Comparison of ENCODE assay signal across 1 cellular context in genomic region chr15:67024998-67025368, GRCh38.
TF ChIP-seq lines count a peak whose summit lies in the region.

No MANE protein-coding gene starts in this region.

TF ChIP-seq in GM12878, 131 proteins besides CTCF, POLR2A, EP300 and RAD21 (continued from another document):
- TF ChIP-seq REST (IDR thresholded peaks at IDR 0.05; ENCODE audit: low read depth, low read length) (no peak), FOS (IDR thresholded peaks at IDR 0.05; ENCODE audit: borderline replicate concordance, extremely low read depth, insufficient read length) (no peak), PRDM15 (CRISPR knock-in tag; IDR thresholded peaks at IDR 0.05) (no peak), RELA (IDR thresholded peaks at IDR 0.05; ENCODE audit: borderline replicate concordance, partially characterized antibody) (no peak), RBBP5 (conservative IDR thresholded peaks at IDR 0.05) (no peak), TCF3 (IDR thresholded peaks at IDR 0.05; ENCODE audit: borderline replicate concordance, insufficient read depth, low read depth, low read length) (no peak), ZNF24 (IDR thresholded peaks at IDR 0.05) (no peak), SP1 (IDR thresholded peaks at IDR 0.05; ENCODE audit: low read depth, low read length) (no peak), CBX5 (IDR thresholded peaks at IDR 0.05; ENCODE audit: low read depth) (no peak), HDGF (IDR thresholded peaks at IDR 0.05) (no peak)
- TF ChIP-seq, protein P1, sequence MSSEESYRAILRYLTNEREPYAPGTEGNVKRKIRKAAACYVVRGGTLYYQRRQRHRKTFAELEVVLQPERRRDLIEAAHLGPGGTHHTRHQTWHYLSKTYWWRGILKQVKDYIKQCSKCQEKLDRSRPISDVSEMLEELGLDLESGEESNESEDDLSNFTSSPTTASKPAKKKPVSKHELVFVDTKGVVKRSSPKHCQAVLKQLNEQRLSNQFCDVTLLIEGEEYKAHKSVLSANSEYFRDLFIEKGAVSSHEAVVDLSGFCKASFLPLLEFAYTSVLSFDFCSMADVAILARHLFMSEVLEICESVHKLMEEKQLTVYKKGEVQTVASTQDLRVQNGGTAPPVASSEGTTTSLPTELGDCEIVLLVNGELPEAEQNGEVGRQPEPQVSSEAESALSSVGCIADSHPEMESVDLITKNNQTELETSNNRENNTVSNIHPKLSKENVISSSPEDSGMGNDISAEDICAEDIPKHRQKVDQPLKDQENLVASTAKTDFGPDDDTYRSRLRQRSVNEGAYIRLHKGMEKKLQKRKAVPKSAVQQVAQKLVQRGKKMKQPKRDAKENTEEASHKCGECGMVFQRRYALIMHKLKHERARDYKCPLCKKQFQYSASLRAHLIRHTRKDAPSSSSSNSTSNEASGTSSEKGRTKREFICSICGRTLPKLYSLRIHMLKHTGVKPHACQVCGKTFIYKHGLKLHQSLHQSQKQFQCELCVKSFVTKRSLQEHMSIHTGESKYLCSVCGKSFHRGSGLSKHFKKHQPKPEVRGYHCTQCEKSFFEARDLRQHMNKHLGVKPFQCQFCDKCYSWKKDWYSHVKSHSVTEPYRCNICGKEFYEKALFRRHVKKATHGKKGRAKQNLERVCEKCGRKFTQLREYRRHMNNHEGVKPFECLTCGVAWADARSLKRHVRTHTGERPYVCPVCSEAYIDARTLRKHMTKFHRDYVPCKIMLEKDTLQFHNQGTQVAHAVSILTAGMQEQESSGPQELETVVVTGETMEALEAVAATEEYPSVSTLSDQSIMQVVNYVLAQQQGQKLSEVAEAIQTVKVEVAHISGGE (CRISPR knock-in tag; IDR thresholded peaks at IDR 0.05): no peak
